28 cellular contexts compared by ENCODE assay signal in genomic region chr1:216953495-216953894, GRCh38.
"Had no signal": no experiment of that assay in that cellular context is flagged by ENCODE, and none has a peak within 500 bp of the region (broad histone marks: within the 10 kb centered on the region; RNA-seq: fewer than 3 reads in every experiment).

No MANE protein-coding gene starts in this region.

- ATAC-seq: effector memory CD8-positive, alpha-beta T cell; esophagus mucosa; gastroesophageal sphincter; heart left ventricle; left colon; left lobe of liver; lower lobe of right lung; mucosa of descending colon; naive thymus-derived CD8-positive, alpha-beta T cell had no signal

- DNase-seq: dermis blood vessel endothelial cell; dorsolateral prefrontal cortex; effector CD4-positive, alpha-beta T cell; effector memory CD8-positive, alpha-beta T cell; endodermal cell; erythroblast; esophagus squamous epithelium; foreskin fibroblast; foreskin melanocyte; heart left ventricle; hypothalamus; immature natural killer cell; islet precursor cell; kidney; kidney glomerular epithelial cell; left colon; left ventricle myocardium inferior; lower lobe of right lung; mesenchymal stem cell; mucosa of descending colon; naive B cell; naive thymus-derived CD8-positive, alpha-beta T cell had no signal

- H3K36me3 ChIP-seq: esophagus squamous epithelium, gastroesophageal sphincter, heart left ventricle, left ventricle myocardium inferior, lower lobe of right lung had no signal

- H3K79me2 ChIP-seq: hepatocyte had no signal

- H3K4me3 ChIP-seq: coronary artery, dorsolateral prefrontal cortex, esophagus squamous epithelium, gastroesophageal sphincter, heart left ventricle, hepatocyte, left ventricle myocardium inferior, lower lobe of right lung, mucosa of descending colon had no signal

- H2AFZ ChIP-seq: hepatocyte had no signal

- H3K27me3 ChIP-seq: dorsolateral prefrontal cortex, esophagus squamous epithelium, gastroesophageal sphincter, heart left ventricle, hepatocyte had no signal

- H3K27ac ChIP-seq: coronary artery, dorsolateral prefrontal cortex, epithelial cell of prostate, esophagus squamous epithelium, gastroesophageal sphincter, heart left ventricle, hepatocyte, left ventricle myocardium inferior, lower lobe of right lung had no signal

- FAIRE-seq: kidney had no signal

- H3K4me2 ChIP-seq: hepatocyte had no signal

- H3K9me3 ChIP-seq: esophagus squamous epithelium, gastroesophageal sphincter, lower lobe of right lung, mucosa of descending colon had no signal

- H3K4me1 ChIP-seq: esophagus squamous epithelium, gastroesophageal sphincter, left ventricle myocardium inferior, lower lobe of right lung had no signal
